In genomic region chr4:12926189-12927066, GRCh38 we compare ENCODE assay signal across 16 cellular contexts.
A peak's percentile ranks its signal among the peaks of the same experiment; 100 is the strongest.
DNase-seq lines count a peak whose midpoint lies in the region; ATAC-seq and TF ChIP-seq lines count a peak whose summit lies in the region.
"Had no signal": no experiment of that assay in that cellular context is flagged by ENCODE, and none has a peak within 500 bp of the region (broad histone marks: within the 10 kb centered on the region; RNA-seq: fewer than 3 reads in every experiment).

No MANE protein-coding gene starts in this region.

- H3K9me2 ChIP-seq in neural cell (ENCODE audit: insufficient read depth, low read length): no peaks in the 10 kb centered on the region

- H3K36me3 Mint-ChIP-seq in T-helper 17 cell (ENCODE audit: low read depth) (no peaks in the 10 kb centered on the region), endodermal cell (ENCODE audit: low read depth) (no peaks in the 10 kb centered on the region)
- H3K36me3 Mint-ChIP-seq in CD8-positive, alpha-beta memory T cell: no peaks in the 10 kb centered on the region
- H3K36me3 Mint-ChIP-seq: brain, neural progenitor cell had no signal

- TF ChIP-seq EP300 in neural cell (conservative IDR thresholded peaks at IDR 0.05; ENCODE audit: poor library complexity, severe bottlenecking): peak; percentile 77

- H3K79me2 ChIP-seq in neural cell (replicated peaks; ENCODE audit: insufficient read depth, low read length): no peaks in the 10 kb centered on the region

- no peaks in the 10 kb centered on the region for H3K9me3 ChIP-seq in neural cell (ENCODE audit: low read length)
- no peaks in the 10 kb centered on the region for H3K9me3 ChIP-seq in T-helper 17 cell (ENCODE audit: control insufficient read depth, low read length, poor library complexity, severe bottlenecking)
- no peaks in the 10 kb centered on the region for H3K9me3 ChIP-seq in endodermal cell (ENCODE audit: control insufficient read depth, low read length)
- no peaks in the 10 kb centered on the region for H3K9me3 ChIP-seq in CD8-positive, alpha-beta memory T cell (ENCODE audit: low read length)
- H3K9me3 ChIP-seq: left lung, thoracic aorta had no signal

- no peaks in the 10 kb centered on the region for H3K4me1 ChIP-seq in endodermal cell (ENCODE audit: control insufficient read depth, insufficient read depth, low read length)
- no peaks in the 10 kb centered on the region for H3K4me1 ChIP-seq in CD8-positive, alpha-beta memory T cell (ENCODE audit: insufficient read depth, low read length)
- H3K4me1 ChIP-seq: left lung had no signal

- no peaks in the 10 kb centered on the region for H3F3A ChIP-seq in neural cell (ENCODE audit: insufficient read depth, low read length, poor library complexity, severe bottlenecking)

- no peak overlapping the region for H3K27ac Mint-ChIP-seq in T-helper 17 cell
- H3K27ac Mint-ChIP-seq in endodermal cell: no peak overlapping the region
- H3K27ac Mint-ChIP-seq in CD8-positive, alpha-beta memory T cell: no peak overlapping the region
- H3K27ac Mint-ChIP-seq: brain, neural progenitor cell had no signal

- H3K36me3 ChIP-seq in neural cell (ENCODE audit: insufficient read depth, low read length): no peaks in the 10 kb centered on the region
- no peaks in the 10 kb centered on the region for H3K36me3 ChIP-seq in endodermal cell (ENCODE audit: control insufficient read depth, insufficient read depth, low read length)
- H3K36me3 ChIP-seq in CD8-positive, alpha-beta memory T cell (ENCODE audit: insufficient read depth, low read length): no peaks in the 10 kb centered on the region
- H3K36me3 ChIP-seq: left lung, neural progenitor cell, thoracic aorta had no signal

- peak in 2 of 3 experiments; percentile 77 to 92 for DNase-seq in NCI-H1417 (lab: John Stamatoyannopoulos, UW)
- no peak for DNase-seq in T-helper 17 cell
- DNase-seq in endodermal cell: no peak
- no peak for DNase-seq in CD8-positive, alpha-beta memory T cell
- DNase-seq: glutamatergic neuron, left lung, NCI-H2171, T-helper 2 cell had no signal

- H3K4me3 ChIP-seq in neural cell (ENCODE audit: low read length): peak overlapping the region; percentile 21
- no peak overlapping the region for H3K4me3 ChIP-seq in endodermal cell (ENCODE audit: low read length)
- no peak overlapping the region for H3K4me3 ChIP-seq in CD8-positive, alpha-beta memory T cell (ENCODE audit: low read length)
- H3K4me3 ChIP-seq: left lung, neural progenitor cell, smooth muscle cell, thoracic aorta had no signal

- H3K9me3 Mint-ChIP-seq in endodermal cell: no peaks in the 10 kb centered on the region
- H3K9me3 Mint-ChIP-seq in CD8-positive, alpha-beta memory T cell: peaks cover 4 to 11% (median 6%) of the 10 kb centered on the region in 5 donors
- H3K9me3 Mint-ChIP-seq: neural progenitor cell had no signal

- no peaks in the 10 kb centered on the region for H3K27me3 ChIP-seq in neural cell (ENCODE audit: insufficient read depth, low read depth, low read length)
- no peaks in the 10 kb centered on the region for H3K27me3 ChIP-seq in endodermal cell (ENCODE audit: control insufficient read depth, insufficient read depth, low read length, poor library complexity, severe bottlenecking)
- no peaks in the 10 kb centered on the region for H3K27me3 ChIP-seq in CD8-positive, alpha-beta memory T cell (ENCODE audit: insufficient read depth, low read length, poor library complexity, severe bottlenecking)
- H3K27me3 ChIP-seq: left lung, neural progenitor cell had no signal

- WGBS in endodermal cell (ENCODE audit: insufficient coverage in 1 of 2, insufficient read length in 1 of 2), 2 experiments: 84 to 88% methylated on average over 2 to 5 of the region's 5 CpGs

- H3K4me3 Mint-ChIP-seq in T-helper 17 cell (no peak overlapping the region), endodermal cell (no peak overlapping the region)
- H3K4me3 Mint-ChIP-seq in CD8-positive, alpha-beta memory T cell: no peak overlapping the region
- H3K4me3 Mint-ChIP-seq: brain, neural progenitor cell had no signal

- H3K27ac ChIP-seq in neural cell (ENCODE audit: low read length) (peak overlapping the region; percentile 11), endodermal cell (ENCODE audit: low read depth, low read length) (no peak overlapping the region)
- H3K27ac ChIP-seq in CD8-positive, alpha-beta memory T cell (ENCODE audit: low read depth, low read length): no peak overlapping the region
- H3K27ac ChIP-seq: left lung, neural progenitor cell, thoracic aorta had no signal

- no peak for TF ChIP-seq RAD21 in neural cell (conservative IDR thresholded peaks at IDR 0.05)

- TF ChIP-seq CTCF in neural cell (IDR thresholded peaks at IDR 0.05; ENCODE audit: poor library complexity, severe bottlenecking) (no peak), endodermal cell (conservative IDR thresholded peaks at IDR 0.05) (no peak)

- H3K4me2 ChIP-seq in neural cell (ENCODE audit: low read length): no peak overlapping the region
- H3K4me2 ChIP-seq: neural progenitor cell, smooth muscle cell had no signal

- ATAC-seq in GM18868 (IDR thresholded peaks at IDR 0.05; ENCODE audit: unreplicated experiment) (peak; percentile 67), GM21576 (IDR thresholded peaks at IDR 0.05; ENCODE audit: unreplicated experiment) (peak; percentile 46), T-helper 17 cell (no peak)
- ATAC-seq: left lung, Panc1 had no signal

- CTCF ChIA-PET in CD8-positive, alpha-beta memory T cell (lab: Charles Lee): no interaction called here

- POLR2A ChIA-PET in CD8-positive, alpha-beta memory T cell (lab: Charles Lee): no interaction called here

- H4K20me1 ChIP-seq in neural cell (ENCODE audit: insufficient read depth): no peaks in the 10 kb centered on the region

- H3K4me1 Mint-ChIP-seq in T-helper 17 cell (no peaks in the 10 kb centered on the region), endodermal cell (peaks cover 14% of the 10 kb centered on the region)
- no peaks in the 10 kb centered on the region for H3K4me1 Mint-ChIP-seq in CD8-positive, alpha-beta memory T cell
- H3K4me1 Mint-ChIP-seq: brain, neural progenitor cell had no signal

- H3K27me3 Mint-ChIP-seq in T-helper 17 cell (no peaks in the 10 kb centered on the region), endodermal cell (ENCODE audit: insufficient read depth) (no peaks in the 10 kb centered on the region)
- no peaks in the 10 kb centered on the region for H3K27me3 Mint-ChIP-seq in CD8-positive, alpha-beta memory T cell
- H3K27me3 Mint-ChIP-seq: brain had no signal

- no peak overlapping the region for H2AFZ ChIP-seq in neural cell (ENCODE audit: low read depth, low read length)
- H2AFZ ChIP-seq: neural progenitor cell had no signal

- no peak overlapping the region for H3K9ac ChIP-seq in neural cell (ENCODE audit: low read length)
- no peak overlapping the region for H3K9ac ChIP-seq in endodermal cell (ENCODE audit: extremely low read depth, low read length, poor library complexity, severe bottlenecking)
- H3K9ac ChIP-seq: neural progenitor cell had no signal

TF ChIP-seq in neural cell, 6 proteins besides CTCF, POLR2A, EP300 and RAD21:
- TF ChIP-seq, protein P1, sequence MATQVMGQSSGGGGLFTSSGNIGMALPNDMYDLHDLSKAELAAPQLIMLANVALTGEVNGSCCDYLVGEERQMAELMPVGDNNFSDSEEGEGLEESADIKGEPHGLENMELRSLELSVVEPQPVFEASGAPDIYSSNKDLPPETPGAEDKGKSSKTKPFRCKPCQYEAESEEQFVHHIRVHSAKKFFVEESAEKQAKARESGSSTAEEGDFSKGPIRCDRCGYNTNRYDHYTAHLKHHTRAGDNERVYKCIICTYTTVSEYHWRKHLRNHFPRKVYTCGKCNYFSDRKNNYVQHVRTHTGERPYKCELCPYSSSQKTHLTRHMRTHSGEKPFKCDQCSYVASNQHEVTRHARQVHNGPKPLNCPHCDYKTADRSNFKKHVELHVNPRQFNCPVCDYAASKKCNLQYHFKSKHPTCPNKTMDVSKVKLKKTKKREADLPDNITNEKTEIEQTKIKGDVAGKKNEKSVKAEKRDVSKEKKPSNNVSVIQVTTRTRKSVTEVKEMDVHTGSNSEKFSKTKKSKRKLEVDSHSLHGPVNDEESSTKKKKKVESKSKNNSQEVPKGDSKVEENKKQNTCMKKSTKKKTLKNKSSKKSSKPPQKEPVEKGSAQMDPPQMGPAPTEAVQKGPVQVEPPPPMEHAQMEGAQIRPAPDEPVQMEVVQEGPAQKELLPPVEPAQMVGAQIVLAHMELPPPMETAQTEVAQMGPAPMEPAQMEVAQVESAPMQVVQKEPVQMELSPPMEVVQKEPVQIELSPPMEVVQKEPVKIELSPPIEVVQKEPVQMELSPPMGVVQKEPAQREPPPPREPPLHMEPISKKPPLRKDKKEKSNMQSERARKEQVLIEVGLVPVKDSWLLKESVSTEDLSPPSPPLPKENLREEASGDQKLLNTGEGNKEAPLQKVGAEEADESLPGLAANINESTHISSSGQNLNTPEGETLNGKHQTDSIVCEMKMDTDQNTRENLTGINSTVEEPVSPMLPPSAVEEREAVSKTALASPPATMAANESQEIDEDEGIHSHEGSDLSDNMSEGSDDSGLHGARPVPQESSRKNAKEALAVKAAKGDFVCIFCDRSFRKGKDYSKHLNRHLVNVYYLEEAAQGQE (IDR thresholded peaks at IDR 0.05; ENCODE audit: borderline replicate concordance): no peak
- TF ChIP-seq POLR2AphosphoS5 (IDR thresholded peaks at IDR 0.05): peak; percentile 55

Comparison
In these comparisons a context has a peak if more than half of its experiments do, and no peak if none do; other contexts are left out.
1. DNase-seq: peak in NCI-H1417 (2 of 3); none in T-helper 17 cell (0 of 3), endodermal cell (single experiment) and CD8-positive, alpha-beta memory T cell (0 of 5).